8 cellular contexts compared by ENCODE assay signal in genomic region chr10:25725917-25726716, GRCh38.
A peak's percentile ranks its signal among the peaks of the same experiment; 100 is the strongest.
DNase-seq lines count a peak whose midpoint lies in the region; ATAC-seq and TF ChIP-seq lines count a peak whose summit lies in the region.

No MANE protein-coding gene starts in this region.

- intact Hi-C loops in Caco-2 (cut with micrococcal nuclease; ENCODE audit: unreplicated experiment) (loop anchor here (1.0 kb wide), 3 partner anchors 149 to 831 kb away; no protein-coding TSS in a partner anchor), adrenal gland (cut with DNase I) (no loop called here), tibial artery (cut with DNase I; ENCODE audit: low total_unique reads) (no loop called here), vagina (cut with DNase I) (no loop called here)

- H3K27me3 ChIP-seq in Caco-2 (replicated peaks; ENCODE audit: control insufficient read depth, insufficient read depth, low read length) = no peaks in the 10 kb centered on the region
- no peaks in the 10 kb centered on the region for H3K27me3 ChIP-seq in adrenal gland
- no peaks in the 10 kb centered on the region for H3K27me3 ChIP-seq in tibial artery
- no peaks in the 10 kb centered on the region for H3K27me3 ChIP-seq in vagina

- no peaks in the 10 kb centered on the region for H3K4me1 ChIP-seq in Caco-2
- H3K4me1 ChIP-seq in adrenal gland (replicated peaks in 1 of 2) = no peaks in the 10 kb centered on the region
- H3K4me1 ChIP-seq in tibial artery = no peaks in the 10 kb centered on the region
- no peaks in the 10 kb centered on the region for H3K4me1 ChIP-seq in vagina

- no peak overlapping the region for H3K4me3 Mint-ChIP-seq in Caco-2 (ENCODE audit: unreplicated experiment)
- no peak overlapping the region for H3K4me3 Mint-ChIP-seq in immature natural killer cell

- WGBS in adrenal gland, 4 donors = 3 to 6% (median 5%) methylated on average over 6 of the region's 6 CpGs

- H3K9me3 ChIP-seq in Caco-2 (peaks cover 8% of the 10 kb centered on the region), adrenal gland (replicated peaks in 1 of 3) (no peaks in the 10 kb centered on the region), tibial artery (no peaks in the 10 kb centered on the region), vagina (no peaks in the 10 kb centered on the region)

- H3K27ac ChIP-seq in adrenal gland = no peak overlapping the region
- H3K27ac ChIP-seq in tibial artery = no peak overlapping the region
- no peak overlapping the region for H3K27ac ChIP-seq in vagina

- H3K27me3 Mint-ChIP-seq in Caco-2 (ENCODE audit: insufficient read depth, unreplicated experiment) (peaks cover 5% of the 10 kb centered on the region), immature natural killer cell (ENCODE audit: low read depth in 3 of 3) (peaks cover 0 to 2% (median 2%) of the 10 kb centered on the region in 3 donors)

- peaks cover 12% of the 10 kb centered on the region for H3K9me3 Mint-ChIP-seq in Caco-2 (ENCODE audit: unreplicated experiment)
- H3K9me3 Mint-ChIP-seq in immature natural killer cell = peaks cover 0 to 2% (median 0%) of the 10 kb centered on the region in 6 donors

- no peaks in the 10 kb centered on the region for H3K36me3 Mint-ChIP-seq in Caco-2 (ENCODE audit: insufficient read depth, unreplicated experiment)
- no peaks in the 10 kb centered on the region for H3K36me3 Mint-ChIP-seq in immature natural killer cell

- ATAC-seq in GM18858 (IDR thresholded peaks at IDR 0.05; ENCODE audit: unreplicated experiment) = peak; percentile 58
- ATAC-seq in HG03159 (IDR thresholded peaks at IDR 0.05; ENCODE audit: unreplicated experiment) = peak; percentile 91

- H3K27ac Mint-ChIP-seq in Caco-2 (ENCODE audit: unreplicated experiment) (no peak overlapping the region), immature natural killer cell (no peak overlapping the region)

- TF ChIP-seq CTCF in Caco-2 (IDR thresholded peaks at IDR 0.05; ENCODE audit: insufficient read depth in 1 of 2, low read depth in 1 of 2, low read length in 1 of 2, severe bottlenecking in 1 of 2, unreplicated experiment in 1 of 2) (peak; percentile 78), adrenal gland (IDR thresholded peaks at IDR 0.05) (peak; percentile 19 to 68 (median 45)), tibial artery (IDR thresholded peaks at IDR 0.05) (peak; percentile 45 to 53), vagina (IDR thresholded peaks at IDR 0.05) (peak in 1 of 3 experiments; percentile 27)

- DNase-seq in Caco-2 (peak; percentile 51 to 62), NCI-H2196 treated with DMSO at 0.1 percent for 48 hours (lab: John Stamatoyannopoulos, UW; ENCODE audit: unreplicated experiment) (peak; percentile 27), adrenal gland (peak in 4 of 7 donors; percentile 20 to 51 (median 32)), immature natural killer cell (peak in 2 of 3 donors; percentile 1 to 6), tibial artery (no peak), vagina (ENCODE audit: extremely low spot score in 2 of 2) (no peak)

- CTCF ChIA-PET in Caco-2 (lab: Charles Lee) = interaction anchor here (0.6 to 1.0 kb wide), 4 partner anchors 23 to 544 kb away, joined by 3 to 5 read pairs (median 4); no protein-coding TSS in a partner anchor

- BruUV-seq in Caco-2 (replicated peaks; lab: Mats Ljungman, UMichigan) = no TSS peak

- POLR2A ChIA-PET in Caco-2 (lab: Charles Lee) = no interaction called here

- TF ChIP-seq POLR2A in adrenal gland (IDR thresholded peaks at IDR 0.05) = no peak
- TF ChIP-seq POLR2A in vagina (IDR thresholded peaks at IDR 0.05) = no peak

- H3K36me3 ChIP-seq in Caco-2 (ENCODE audit: control insufficient read depth, insufficient read depth, low read length) = no peaks in the 10 kb centered on the region
- H3K36me3 ChIP-seq in adrenal gland (replicated peaks in 1 of 2) = no peaks in the 10 kb centered on the region
- H3K36me3 ChIP-seq in tibial artery = no peaks in the 10 kb centered on the region
- no peaks in the 10 kb centered on the region for H3K36me3 ChIP-seq in vagina

- no peak overlapping the region for H3K4me3 ChIP-seq in Caco-2 (ENCODE audit: low read depth, low read length)
- H3K4me3 ChIP-seq in adrenal gland = no peak overlapping the region
- no peak overlapping the region for H3K4me3 ChIP-seq in tibial artery
- no peak overlapping the region for H3K4me3 ChIP-seq in vagina

- H3K4me1 Mint-ChIP-seq in Caco-2 (ENCODE audit: low read depth, unreplicated experiment) (no peaks in the 10 kb centered on the region), immature natural killer cell (no peaks in the 10 kb centered on the region)

Comparison
In these comparisons a context has a peak if more than half of its experiments do, and no peak if none do; other contexts are left out.
1. DNase-seq: peak in Caco-2 (2 of 2), NCI-H2196 treated with DMSO at 0.1 percent for 48 hours (single experiment), adrenal gland (4 of 7) and immature natural killer cell (2 of 3); none in tibial artery (0 of 2) and vagina (0 of 2).